In genomic region chr7:157013101-157013500, GRCh38 we compare ENCODE assay signal across 25 cellular contexts. TPM values are rescaled to one million over a fixed set of nuclear protein-coding genes. Genes with fewer than 3 reads are reported as not detected.
"Had no signal": no experiment of that assay in that cellular context is flagged by ENCODE, and none has a peak within 500 bp of the region (broad histone marks: within the 10 kb centered on the region; RNA-seq: fewer than 3 reads in every experiment).

No MANE protein-coding gene starts in this region.

- H3K4me3 Mint-ChIP-seq: activated B cell treated with CpG ODN at 0.5 μM for 24 hours; activated CD8-positive, alpha-beta T cell treated with anti-CD3 and anti-CD28 coated beads for 36 hours; activated naive CD4-positive, alpha-beta T cell treated with anti-CD3 and anti-CD28 coated beads, Interleukin-2, amount 10 ng/mL, durations not matched to agents 7 days and 5 days; activated naive CD8-positive, alpha-beta T cell treated with anti-CD3 and anti-CD28 coated beads for 36 hours; activated T-cell treated with anti-CD3 and anti-CD28 coated beads, Interleukin-2, amount 50 U/mL, for 72 hours had no signal

- H3K36me3 ChIP-seq: brain microvascular endothelial cell, cardiac muscle cell, SJSA1 had no signal

- H3K9me3 ChIP-seq: SJSA1 had no signal

- H3K27ac ChIP-seq: brain microvascular endothelial cell, cardiac muscle cell, SJSA1 had no signal

- DNase-seq: activated B cell treated with CpG ODN at 0.5 μM for 24 hours; activated CD8-positive, alpha-beta memory T cell treated with anti-CD3 and anti-CD28 coated beads, Interleukin-2, amount 50 U/mL, for 4 hours; activated CD8-positive, alpha-beta T cell treated with anti-CD3 and anti-CD28 coated beads for 36 hours; activated gamma-delta T cell treated with Interleukin-2 at 50 U/mL for 16 hours; activated naive CD4-positive, alpha-beta T cell treated with anti-CD3 and anti-CD28 coated beads, Interleukin-2, amount 10 ng/mL, durations not matched to agents 7 days and 5 days; activated naive CD8-positive, alpha-beta T cell treated with anti-CD3 and anti-CD28 coated beads for 36 hours; activated T-cell treated with anti-CD3 and anti-CD28 coated beads, Interleukin-2, amount 50 U/mL, for 72 hours; brain microvascular endothelial cell; NCI-H1092; NCI-H1417; NCI-H1694; NCI-H2029; NCI-H2107; NCI-H2171 treated with DMSO at 0.1 percent for 48 hours; NCI-H226; NCI-H774; Right ventricle myocardium superior; T-helper 17 cell; T-helper 9 cell had no signal

- H3K36me3 Mint-ChIP-seq: activated naive CD4-positive, alpha-beta T cell treated with anti-CD3 and anti-CD28 coated beads, Interleukin-2, amount 10 ng/mL, durations not matched to agents 7 days and 5 days; activated naive CD8-positive, alpha-beta T cell treated with anti-CD3 and anti-CD28 coated beads for 36 hours had no signal

- H3K9me3 Mint-ChIP-seq: activated B cell treated with CpG ODN at 0.5 μM for 24 hours; activated CD8-positive, alpha-beta T cell treated with anti-CD3 and anti-CD28 coated beads for 36 hours; activated naive CD4-positive, alpha-beta T cell treated with anti-CD3 and anti-CD28 coated beads, Interleukin-2, amount 10 ng/mL, durations not matched to agents 7 days and 5 days; activated naive CD8-positive, alpha-beta T cell treated with anti-CD3 and anti-CD28 coated beads for 36 hours; activated T-cell treated with anti-CD3 and anti-CD28 coated beads, Interleukin-2, amount 50 U/mL, for 72 hours; activated T-helper 2 cell treated with anti-CD3 and anti-CD28 coated beads, Interferon-gamma antibody, Interleukin-2, Interleukin-4, amounts not matched to agents 10 μg/mL and 5 μg/mL and 100 μg/mL, durations not matched to agents 14 hours and 24 hours and 36 hours had no signal

- H3K27ac Mint-ChIP-seq: activated B cell treated with CpG ODN at 0.5 μM for 24 hours; activated CD8-positive, alpha-beta T cell treated with anti-CD3 and anti-CD28 coated beads for 36 hours; activated naive CD4-positive, alpha-beta T cell treated with anti-CD3 and anti-CD28 coated beads, Interleukin-2, amount 10 ng/mL, durations not matched to agents 7 days and 5 days; activated naive CD8-positive, alpha-beta T cell treated with anti-CD3 and anti-CD28 coated beads for 36 hours; activated T-cell treated with anti-CD3 and anti-CD28 coated beads, Interleukin-2, amount 50 U/mL, for 72 hours; activated T-helper 2 cell treated with anti-CD3 and anti-CD28 coated beads, Interferon-gamma antibody, Interleukin-2, Interleukin-4, amounts not matched to agents 10 μg/mL and 5 μg/mL and 100 μg/mL, durations not matched to agents 14 hours and 24 hours and 36 hours; T-helper 17 cell had no signal

- H3K4me3 ChIP-seq: cardiac muscle cell, SJSA1 had no signal

RNA-seq across cellular contexts. Expression of gene MNX1, which starts 2.6 kb away (rescaled TPM):
- total RNA-seq: activated B cell treated with CpG ODN at 0.5 μM for 24 hours; activated CD8-positive, alpha-beta T cell treated with anti-CD3 and anti-CD28 coated beads for 36 hours; activated naive CD8-positive, alpha-beta T cell treated with anti-CD3 and anti-CD28 coated beads for 36 hours; cerebellum; LHCN-M2; M059J; Right ventricle myocardium superior; SJSA1 had no signal
